In genomic region chr9:120345379-120345778, GRCh38 we compare ENCODE assay signal across 2 cellular contexts.
TF ChIP-seq lines count a peak whose summit lies in the region.

No MANE protein-coding gene starts in this region.

TF ChIP-seq in SK-N-SH, 30 proteins besides CTCF, POLR2A, EP300 and RAD21 (continued from another document):
- TF ChIP-seq PBX3 (IDR thresholded peaks at IDR 0.05) (no peak), TEAD4 (IDR thresholded peaks at IDR 0.05; ENCODE audit: borderline replicate concordance, insufficient read depth) (no peak), USF2 (IDR thresholded peaks at IDR 0.05; ENCODE audit: borderline replicate concordance, low read depth, low read length) (no peak), FOXM1 (IDR thresholded peaks at IDR 0.05; ENCODE audit: low read depth) (no peak), ELF1 (IDR thresholded peaks at IDR 0.05) (no peak), GATA2 (CRISPR knock-in tag; IDR thresholded peaks at IDR 0.05) (no peak), POLR2AphosphoS5 (IDR thresholded peaks at IDR 0.05; ENCODE audit: low read depth, low read length) (no peak), EZH2phosphoT487 (IDR thresholded peaks at IDR 0.05; ENCODE audit: borderline replicate concordance, low read depth) (no peak), USF1 (IDR thresholded peaks at IDR 0.05; ENCODE audit: borderline replicate concordance, low read depth) (no peak), GABPA (IDR thresholded peaks at IDR 0.05; ENCODE audit: low read depth) (no peak), RFX5 (IDR thresholded peaks at IDR 0.05; ENCODE audit: low read length) (no peak), REST (IDR thresholded peaks at IDR 0.05; ENCODE audit: low read depth, low read length) (no peak), TCF12 (IDR thresholded peaks at IDR 0.05) (no peak), ZBTB33 (IDR thresholded peaks at IDR 0.05; ENCODE audit: borderline replicate concordance, low read depth) (no peak), TAF1 (IDR thresholded peaks at IDR 0.05; ENCODE audit: borderline replicate concordance, low read depth, low read length) (no peak), NRF1 (IDR thresholded peaks at IDR 0.05; ENCODE audit: low read depth, low read length) (no peak)

TF ChIP-seq in SK-N-SH treated with all-trans-retinoic acid at 6 μM for 48 hours, 23 proteins besides CTCF, POLR2A, EP300 and RAD21:
- TF ChIP-seq POU6F1 (CRISPR knock-in tag; IDR thresholded peaks at IDR 0.05; ENCODE audit: borderline replicate concordance, low read depth) (no peak), ZNF565 (CRISPR knock-in tag; conservative IDR thresholded peaks at IDR 0.05; ENCODE audit: low read depth) (no peak), ISL1 (CRISPR knock-in tag; IDR thresholded peaks at IDR 0.05) (no peak), RARB (CRISPR knock-in tag; IDR thresholded peaks at IDR 0.05) (no peak), TOX (CRISPR knock-in tag; IDR thresholded peaks at IDR 0.05; ENCODE audit: borderline replicate concordance) (no peak), SNAI2 (CRISPR knock-in tag; IDR thresholded peaks at IDR 0.05) (no peak), CSDC2 (CRISPR knock-in tag; IDR thresholded peaks at IDR 0.05) (no peak), GLIS3 (CRISPR knock-in tag; IDR thresholded peaks at IDR 0.05) (no peak), BACH2 (CRISPR knock-in tag; IDR thresholded peaks at IDR 0.05; ENCODE audit: borderline replicate concordance) (no peak)
